ENCODE assay signal across 7 cellular contexts in genomic region chr9:92809631-92810326, GRCh38. TPM values are rescaled to one million over a fixed set of nuclear protein-coding genes. Genes with fewer than 3 reads are reported as not detected.
DNase-seq lines count a peak whose midpoint lies in the region; ATAC-seq, FAIRE-seq and TF ChIP-seq lines count a peak whose summit lies in the region.
"Not testable (repeated sequence)": the region's sequence is repeated elsewhere in the genome, so short reads cannot be mapped to it uniquely, and the experiment has no call there.

No MANE protein-coding gene starts in this region.

- peak overlapping the region; percentile 87 for H3K56ac ChIP-seq in mesendoderm (ENCODE audit: low read length)

- H3K4me1 Mint-ChIP-seq in activated CD8-positive, alpha-beta T cell treated with anti-CD3 and anti-CD28 coated beads for 36 hours (ENCODE audit: low read depth): peaks cover 20% of the 10 kb centered on the region
- H3K4me1 Mint-ChIP-seq in astrocyte (ENCODE audit: low read depth, unreplicated experiment); progenitor cell of endocrine pancreas (ENCODE audit: low read depth): not testable (repeated sequence)

- not testable (repeated sequence) for H3K4ac ChIP-seq in mesendoderm (ENCODE audit: low read depth, low read length)

- H3K27me3 ChIP-seq in GM23248 (replicated peaks; ENCODE audit: insufficient read depth): peaks cover 98% of the 10 kb centered on the region
- peaks cover 84% of the 10 kb centered on the region for H3K27me3 ChIP-seq in astrocyte (ENCODE audit: insufficient read depth, low read length)
- H3K27me3 ChIP-seq in esophagus squamous epithelium: peaks cover 19 to 100% (median 51%) of the 10 kb centered on the region in 4 donors
- H3K27me3 ChIP-seq in mesendoderm (ENCODE audit: insufficient read depth, low read length, poor library complexity): peaks cover 25% of the 10 kb centered on the region

- POLR2A ChIA-PET in activated CD8-positive, alpha-beta T cell treated with anti-CD3 and anti-CD28 coated beads for 36 hours (lab: Charles Lee): not testable (repeated sequence)

- H2BK120ac ChIP-seq in mesendoderm (ENCODE audit: low read depth, low read length): not testable (repeated sequence)

- H2AFZ ChIP-seq in GM23248; astrocyte (ENCODE audit: low read depth, low read length): not testable (repeated sequence)

- WGBS in GM23248 (ENCODE audit: low coverage in 1 of 2, low lambda C conversion rate in 2 of 2, missing lambda C conversion rate in 2 of 2), 2 experiments: 8 to 10% methylated on average over 29 to 32 of the region's 34 CpGs
- 14 to 26% methylated on average over 6 to 15 of the region's 34 CpGs for WGBS in esophagus squamous epithelium, 2 donors
- WGBS in mesendoderm (ENCODE audit: extremely low coverage, insufficient coverage, low lambda C conversion rate): no CpG with 5 or more reads among the region's 34 CpGs

- H3F3A ChIP-seq in GM23248 (ENCODE audit: insufficient read depth): not testable (repeated sequence)

- DNase-seq in GM23248; astrocyte (ENCODE audit: low read depth); esophagus squamous epithelium (lab: John Stamatoyannopoulos, UW); mesendoderm; progenitor cell of endocrine pancreas (ENCODE audit: low spot score, unreplicated experiment): not testable (repeated sequence)
- DNase-seq in NCI-H748 (lab: John Stamatoyannopoulos, UW; ENCODE audit: unreplicated experiment): peak; percentile 58
- peak; percentile 11 for DNase-seq in activated CD8-positive, alpha-beta T cell treated with anti-CD3 and anti-CD28 coated beads for 36 hours

- not testable (repeated sequence) for H3K4me3 ChIP-seq in GM23248; astrocyte (ENCODE audit: insufficient read depth, low read depth, low read length)
- H3K4me3 ChIP-seq in esophagus squamous epithelium: peak overlapping the region in 3 of 4 donors; percentile 25 to 62 (median 40)
- peak overlapping the region; percentile 1 for H3K4me3 ChIP-seq in mesendoderm (ENCODE audit: low read length)

- not testable (repeated sequence) for TF ChIP-seq CTCF in activated CD8-positive, alpha-beta T cell treated with anti-CD3 and anti-CD28 coated beads for 36 hours (IDR thresholded peaks at IDR 0.05); astrocyte (IDR thresholded peaks at IDR 0.05; ENCODE audit: insufficient read depth, low read depth, low read length); esophagus squamous epithelium (IDR thresholded peaks at IDR 0.05); progenitor cell of endocrine pancreas (IDR thresholded peaks at IDR 0.05; ENCODE audit: unreplicated experiment)

- ATAC-seq in activated CD8-positive, alpha-beta T cell treated with anti-CD3 and anti-CD28 coated beads for 36 hours: not testable (repeated sequence)

- not testable (repeated sequence) for H4K5ac ChIP-seq in mesendoderm (ENCODE audit: low read length)

- peak overlapping the region; percentile 65 for H3K4me2 ChIP-seq in GM23248 (ENCODE audit: unreplicated experiment)
- H3K4me2 ChIP-seq in astrocyte (ENCODE audit: low read length): peak overlapping the region; percentile 85
- H3K4me2 ChIP-seq in mesendoderm (ENCODE audit: low read length): peak overlapping the region; percentile 6

- not testable (repeated sequence) for TF ChIP-seq POLR2A in esophagus squamous epithelium (IDR thresholded peaks at IDR 0.05)

- not testable (repeated sequence) for H3K18ac ChIP-seq in mesendoderm (ENCODE audit: low read length)

- peak overlapping the region; percentile 78 for H3K4me3 Mint-ChIP-seq in activated CD8-positive, alpha-beta T cell treated with anti-CD3 and anti-CD28 coated beads for 36 hours
- H3K4me3 Mint-ChIP-seq in astrocyte (ENCODE audit: unreplicated experiment): peak overlapping the region; percentile 27
- peak overlapping the region; percentile 75 for H3K4me3 Mint-ChIP-seq in progenitor cell of endocrine pancreas (ENCODE audit: low read depth)

- not testable (repeated sequence) for H2AK5ac ChIP-seq in mesendoderm (ENCODE audit: low read length)

- H3K79me1 ChIP-seq in mesendoderm (ENCODE audit: low read length): not testable (repeated sequence)

- not testable (repeated sequence) for H3K9me3 Mint-ChIP-seq in activated CD8-positive, alpha-beta T cell treated with anti-CD3 and anti-CD28 coated beads for 36 hours; astrocyte (ENCODE audit: unreplicated experiment); progenitor cell of endocrine pancreas (ENCODE audit: low read depth)

- CTCF ChIA-PET in activated CD8-positive, alpha-beta T cell treated with anti-CD3 and anti-CD28 coated beads for 36 hours (lab: Charles Lee): interaction anchor here (0.7 to 1.5 kb wide), 7 partner anchors 11 to 94 kb away, joined by 3 to 4 read pairs (median 3); no protein-coding TSS in a partner anchor

- H2BK5ac ChIP-seq in mesendoderm (ENCODE audit: low read length): not testable (repeated sequence)

- not testable (repeated sequence) for H3K9ac ChIP-seq in GM23248; astrocyte (ENCODE audit: low read length); mesendoderm (ENCODE audit: low read length)

- peaks cover 58% of the 10 kb centered on the region for H3K27me3 Mint-ChIP-seq in activated CD8-positive, alpha-beta T cell treated with anti-CD3 and anti-CD28 coated beads for 36 hours
- H3K27me3 Mint-ChIP-seq in astrocyte (ENCODE audit: low read depth, unreplicated experiment) (peaks cover 51% of the 10 kb centered on the region), progenitor cell of endocrine pancreas (peaks cover 73% of the 10 kb centered on the region)

- H3K36me3 ChIP-seq in GM23248 (ENCODE audit: low read depth); astrocyte (ENCODE audit: insufficient read depth, low read length); esophagus squamous epithelium; mesendoderm (ENCODE audit: control insufficient read depth, insufficient read depth, low read length): not testable (repeated sequence)

- not testable (repeated sequence) for H4K8ac ChIP-seq in mesendoderm (ENCODE audit: low read depth, low read length)

- not testable (repeated sequence) for H2BK15ac ChIP-seq in mesendoderm (replicated peaks; ENCODE audit: low read depth)

- H3K9me2 ChIP-seq in GM23248 (ENCODE audit: insufficient read depth): not testable (repeated sequence)

- not testable (repeated sequence) for H3K4me1 ChIP-seq in GM23248 (ENCODE audit: insufficient read depth); mesendoderm (ENCODE audit: control insufficient read depth, low read depth, low read length)
- H3K4me1 ChIP-seq in astrocyte (ENCODE audit: insufficient read depth, low read length) (peaks cover 12% of the 10 kb centered on the region), esophagus squamous epithelium (peaks cover 22 to 30% (median 28%) of the 10 kb centered on the region in 3 donors)

- not testable (repeated sequence) for FAIRE-seq in astrocyte (lab: Jason Lieb, UNC)

- not testable (repeated sequence) for H3K36me3 Mint-ChIP-seq in activated CD8-positive, alpha-beta T cell treated with anti-CD3 and anti-CD28 coated beads for 36 hours (ENCODE audit: low read depth); astrocyte (ENCODE audit: low read depth, unreplicated experiment); progenitor cell of endocrine pancreas (ENCODE audit: insufficient read depth)

- H3K23ac ChIP-seq in mesendoderm (ENCODE audit: low read length): not testable (repeated sequence)

- not testable (repeated sequence) for H3K9me3 ChIP-seq in GM23248 (ENCODE audit: low read depth); astrocyte (ENCODE audit: insufficient read depth, low read depth, low read length); esophagus squamous epithelium

- in situ Hi-C loops in GM23248 (cut with MboI): not testable (repeated sequence)

- intact Hi-C loops in activated CD8-positive, alpha-beta T cell treated with anti-CD3 and anti-CD28 coated beads for 36 hours (cut with micrococcal nuclease); esophagus squamous epithelium (cut with DNase I): not testable (repeated sequence)

- H3K27ac ChIP-seq in GM23248; astrocyte (ENCODE audit: low read depth, low read length); esophagus squamous epithelium; mesendoderm (ENCODE audit: low read depth, low read length): not testable (repeated sequence)

- H3K27ac Mint-ChIP-seq in activated CD8-positive, alpha-beta T cell treated with anti-CD3 and anti-CD28 coated beads for 36 hours; astrocyte (ENCODE audit: unreplicated experiment); progenitor cell of endocrine pancreas: not testable (repeated sequence)

- H4K20me1 ChIP-seq in GM23248 (ENCODE audit: insufficient read depth); astrocyte (ENCODE audit: insufficient read depth, low read length): not testable (repeated sequence)

- not testable (repeated sequence) for H3K79me2 ChIP-seq in GM23248 (ENCODE audit: insufficient read depth); astrocyte (ENCODE audit: insufficient read depth, low read length); mesendoderm (ENCODE audit: control insufficient read depth, insufficient read depth, low read length)

RNA-seq across cellular contexts. Expression of gene BICD2, which starts 45.1 kb away (rescaled TPM):
- total RNA-seq in GM23248 (2014; rRNA removed; shearing (Covaris generic)): 45.0 and 53.5 TPM in 2 replicates
- 25.6 and 27.5 TPM in 2 replicates for polyA plus RNA-seq in GM23248 (2016; fragmentation: Nextera tagmentation; extraction: Ambion mirVana)
- 10 to 100 TPM; 14.2 to 16.8 TPM for total RNA-seq in activated CD8-positive, alpha-beta T cell treated with anti-CD3 and anti-CD28 coated beads for 36 hours
- total RNA-seq in astrocyte (45.9 and 48.2 TPM in 2 replicates), esophagus squamous epithelium (100 to 1,000 TPM in 1 of 4 donors, 10 to 100 TPM in 3; 81.7 to 116 (median 91.1) TPM), progenitor cell of endocrine pancreas (24.6 and 25.5 TPM in 2 replicates)
- 10.9 TPM for polyA plus RNA-seq in mesendoderm (2013, experiment 1 of 2)
- polyA plus RNA-seq in mesendoderm (2013, experiment 2 of 2): 11.3 TPM

Comparison
In these comparisons a context has a peak if more than half of its experiments do, and no peak if none do; other contexts are left out.
1. H3K4me2 ChIP-seq: peak in every context shown above with its lines; median percentile 85 in astrocyte; 65 in GM23248; 6 in mesendoderm.
2. H3K4me3 Mint-ChIP-seq: peak in every context shown above with its lines; median percentile 78 in activated CD8-positive, alpha-beta T cell treated with anti-CD3 and anti-CD28 coated beads for 36 hours; 75 in progenitor cell of endocrine pancreas; 27 in astrocyte.